13 cellular contexts compared by ENCODE assay signal in genomic region chrX:13220916-13221315, GRCh38.
DNase-seq lines count a peak whose midpoint lies in the region; ATAC-seq and TF ChIP-seq lines count a peak whose summit lies in the region.
"Had no signal": no experiment of that assay in that cellular context is flagged by ENCODE, and none has a peak within 500 bp of the region (broad histone marks: within the 10 kb centered on the region; RNA-seq: fewer than 3 reads in every experiment).

No MANE protein-coding gene starts in this region.

- TF ChIP-seq CTCF in HFF-Myc (IDR thresholded peaks at IDR 0.05; ENCODE audit: low read depth, low read length, missing control alignments) (no peak), astrocyte of the cerebellum (IDR thresholded peaks at IDR 0.05; ENCODE audit: low read depth, low read length, missing control alignments) (no peak)

- H3K9me3 Mint-ChIP-seq in CD4-positive, alpha-beta memory T cell = peaks cover 0 to 4% (median 0%) of the 10 kb centered on the region in 8 donors
- H3K9me3 Mint-ChIP-seq: activated naive CD8-positive, alpha-beta T cell treated with anti-CD3 and anti-CD28 coated beads, Interleukin-2, amount 50 U/mL, for 24 hours had no signal

- H3K27me3 ChIP-seq in CD4-positive, alpha-beta memory T cell (ENCODE audit: insufficient read depth, low read length) = no peaks in the 10 kb centered on the region
- H3K27me3 ChIP-seq: heart left ventricle, uterus had no signal

- DNase-seq in AG08395 (ENCODE audit: low spot score) = peak; percentile 31
- DNase-seq in HFF-Myc (ENCODE audit: extremely low read depth, low read depth) = peak; percentile 31
- peak; percentile 89 for DNase-seq in astrocyte of the cerebellum (ENCODE audit: low read depth)
- DNase-seq in left colon = no peak
- no peak for DNase-seq in NCI-H2196 (lab: John Stamatoyannopoulos, UW; ENCODE audit: unreplicated experiment)
- no peak for DNase-seq in CD4-positive, alpha-beta memory T cell
- DNase-seq: activated naive CD8-positive, alpha-beta T cell treated with anti-CD3 and anti-CD28 coated beads, Interleukin-2, amount 50 U/mL, for 24 hours; C1 segment of cervical spinal cord; heart left ventricle; KG1; uterus had no signal

- peaks cover 6 to 10% (median 8%) of the 10 kb centered on the region in 4 donors for H3K4me1 Mint-ChIP-seq in CD4-positive, alpha-beta memory T cell

- H3K27ac Mint-ChIP-seq in CD4-positive, alpha-beta memory T cell = peak overlapping the region in 1 of 7 donors; percentile 53
- H3K27ac Mint-ChIP-seq: activated naive CD8-positive, alpha-beta T cell treated with anti-CD3 and anti-CD28 coated beads, Interleukin-2, amount 50 U/mL, for 24 hours had no signal

- no peaks in the 10 kb centered on the region for H3K36me3 ChIP-seq in CD4-positive, alpha-beta memory T cell (ENCODE audit: insufficient read depth, low read length)
- H3K36me3 ChIP-seq: heart left ventricle, uterus had no signal

- no peaks in the 10 kb centered on the region for H3K9me3 ChIP-seq in CD4-positive, alpha-beta memory T cell (ENCODE audit: control insufficient read depth in 1 of 2, low read length in 2 of 2)
- H3K9me3 ChIP-seq: heart left ventricle, uterus had no signal

- H3K36me3 Mint-ChIP-seq in CD4-positive, alpha-beta memory T cell = no peaks in the 10 kb centered on the region

- intact Hi-C loops in left colon (cut with DNase I, micrococcal nuclease) = no loop called here
- intact Hi-C loops in CD4-positive, alpha-beta memory T cell (cut with micrococcal nuclease) = no loop called here

- peaks cover 4% of the 10 kb centered on the region for H3K4me1 ChIP-seq in CD4-positive, alpha-beta memory T cell (ENCODE audit: insufficient read depth, low read length)
- H3K4me1 ChIP-seq: uterus had no signal

- no peaks in the 10 kb centered on the region for H3K27me3 Mint-ChIP-seq in CD4-positive, alpha-beta memory T cell
- H3K27me3 Mint-ChIP-seq: activated naive CD8-positive, alpha-beta T cell treated with anti-CD3 and anti-CD28 coated beads, Interleukin-2, amount 50 U/mL, for 24 hours had no signal

- no peak overlapping the region for H3K27ac ChIP-seq in CD4-positive, alpha-beta memory T cell (ENCODE audit: low read depth, low read length)
- H3K27ac ChIP-seq: heart left ventricle, uterus had no signal

- POLR2A ChIA-PET in CD4-positive, alpha-beta memory T cell (lab: Charles Lee; ENCODE audit: partially characterized antibody) = no interaction called here

- CTCF ChIA-PET in CD4-positive, alpha-beta memory T cell (lab: Charles Lee; ENCODE audit: partially characterized antibody) = no interaction called here

- H3K4me3 ChIP-seq in HFF-Myc (replicated peaks; ENCODE audit: low read depth, low read length) (no peak overlapping the region), astrocyte of the cerebellum (ENCODE audit: low read depth, low read length) (no peak overlapping the region)
- H3K4me3 ChIP-seq in CD4-positive, alpha-beta memory T cell (ENCODE audit: low read length in 2 of 2) = no peak overlapping the region
- H3K4me3 ChIP-seq: heart left ventricle, uterus had no signal

- H3K4me3 Mint-ChIP-seq in CD4-positive, alpha-beta memory T cell = peak overlapping the region in 4 of 8 donors; percentile 23 to 35 (median 32)
- H3K4me3 Mint-ChIP-seq: activated naive CD8-positive, alpha-beta T cell treated with anti-CD3 and anti-CD28 coated beads, Interleukin-2, amount 50 U/mL, for 24 hours had no signal

- in situ Hi-C loops in astrocyte of the cerebellum (cut with HindIII; ENCODE audit: low sequenced_read_pairs) = no loop called here

- ATAC-seq in left colon (peak; percentile 31), HG03432 (IDR thresholded peaks at IDR 0.05; ENCODE audit: unreplicated experiment) (no peak), HG03159 (IDR thresholded peaks at IDR 0.05; ENCODE audit: unreplicated experiment) (no peak)
- ATAC-seq: activated naive CD8-positive, alpha-beta T cell treated with anti-CD3 and anti-CD28 coated beads, Interleukin-2, amount 50 U/mL, for 24 hours; heart left ventricle had no signal

Comparison
In these comparisons a context has a peak if more than half of its experiments do, and no peak if none do; other contexts are left out.
1. DNase-seq: peak in AG08395 (single experiment), HFF-Myc (single experiment) and astrocyte of the cerebellum (single experiment); none in left colon (0 of 2), NCI-H2196 (single experiment) and CD4-positive, alpha-beta memory T cell (0 of 5).